In genomic region chr13:24737042-24737441, GRCh38 we compare ENCODE assay signal across 25 cellular contexts. TPM values are rescaled to one million over a fixed set of nuclear protein-coding genes. Genes with fewer than 3 reads are reported as not detected.
DNase-seq lines count a peak whose midpoint lies in the region; ATAC-seq, FAIRE-seq and TF ChIP-seq lines count a peak whose summit lies in the region.
"Had no signal": no experiment of that assay in that cellular context is flagged by ENCODE, and none has a peak within 500 bp of the region (broad histone marks: within the 10 kb centered on the region; RNA-seq: fewer than 3 reads in every experiment).

No MANE protein-coding gene starts in this region.

- in situ Hi-C loops in HepG2 (cut with HindIII; ENCODE audit: extremely low pct_ligation_motif_present, low pct_unique_long_range_greater_than_20kb), result no loop called here

- peaks cover 3% of the 10 kb centered on the region for H3K4me1 Mint-ChIP-seq in WTC11
- H3K4me1 Mint-ChIP-seq in CD8-positive, alpha-beta memory T cell, result no peaks in the 10 kb centered on the region
- H3K4me1 Mint-ChIP-seq: CD4-positive, CD25-positive, alpha-beta regulatory T cell had no signal

- H3K27ac Mint-ChIP-seq in WTC11, result no peak overlapping the region
- H3K27ac Mint-ChIP-seq in CD8-positive, alpha-beta memory T cell, result no peak overlapping the region
- H3K27ac Mint-ChIP-seq: CD4-positive, CD25-positive, alpha-beta regulatory T cell had no signal

- H3K9me3 ChIP-seq in HepG2 (ENCODE audit: low read length) (no peaks in the 10 kb centered on the region), right lobe of liver (no peaks in the 10 kb centered on the region), uterus (no peaks in the 10 kb centered on the region)
- no peaks in the 10 kb centered on the region for H3K9me3 ChIP-seq in CD8-positive, alpha-beta memory T cell (ENCODE audit: low read length)
- H3K9me3 ChIP-seq: MG63, SJCRH30 had no signal

- TF ChIP-seq RAD21 in HepG2 (CRISPR knock-in tag; IDR thresholded peaks at IDR 0.05), result no peak

- H3K4me3 Mint-ChIP-seq in WTC11, result no peak overlapping the region
- H3K4me3 Mint-ChIP-seq in CD8-positive, alpha-beta memory T cell, result no peak overlapping the region
- H3K4me3 Mint-ChIP-seq: CD4-positive, CD25-positive, alpha-beta regulatory T cell had no signal

- DNase-seq in HepG2 (ENCODE audit: low spot score), result no peak
- DNase-seq in right lobe of liver, result no peak
- DNase-seq in WTC11 (ENCODE audit: low spot score), result peak; percentile 30
- DNase-seq in iPS-NIHi7 (ENCODE audit: extremely low spot score), result peak; percentile 52
- DNase-seq in uterus, result no peak
- DNase-seq in NCI-H2107 treated with DMSO at 0.1 percent for 48 hours (lab: John Stamatoyannopoulos, UW; ENCODE audit: unreplicated experiment), result no peak
- no peak for DNase-seq in stimulated activated CD4-positive, alpha-beta T cell treated with anti-CD3 and anti-CD28 coated beads, Interleukin-12 subunit alpha, Interleukin-12 subunit beta, amount 100 ng/mL, for 4 hours
- DNase-seq in CD8-positive, alpha-beta memory T cell, result no peak
- DNase-seq: CD4-positive, CD25-positive, alpha-beta regulatory T cell; HCEC 1CT; Kasumi-1; MG63; NCI-H1048; NCI-H1417; NCI-H1694; NCI-H2029 treated with DMSO at 0.1 percent for 48 hours; NCI-H2227 treated with DMSO at 0.1 percent for 48 hours; PC-9; SJCRH30 had no signal

- H3K27ac ChIP-seq in HepG2 (ENCODE audit: extremely low read length, insufficient read depth, low read length) (no peak overlapping the region), right lobe of liver (no peak overlapping the region), uterus (no peak overlapping the region)
- H3K27ac ChIP-seq in CD8-positive, alpha-beta memory T cell (ENCODE audit: low read depth, low read length), result no peak overlapping the region
- H3K27ac ChIP-seq: BLaER1, PC-9, SJCRH30 had no signal

- no peaks in the 10 kb centered on the region for H3K36me3 Mint-ChIP-seq in WTC11
- no peaks in the 10 kb centered on the region for H3K36me3 Mint-ChIP-seq in CD8-positive, alpha-beta memory T cell
- H3K36me3 Mint-ChIP-seq: CD4-positive, CD25-positive, alpha-beta regulatory T cell had no signal

- H3K36me3 ChIP-seq in HepG2 (replicated peaks in 1 of 2; ENCODE audit: control insufficient read depth in 1 of 2, insufficient read depth in 2 of 2, low read length in 2 of 2) (no peaks in the 10 kb centered on the region), right lobe of liver (no peaks in the 10 kb centered on the region), uterus (no peaks in the 10 kb centered on the region)
- H3K36me3 ChIP-seq in CD8-positive, alpha-beta memory T cell (ENCODE audit: insufficient read depth, low read length), result no peaks in the 10 kb centered on the region
- H3K36me3 ChIP-seq: BLaER1, MG63, SJCRH30 had no signal

- POLR2A ChIA-PET in HepG2 (lab: Yijun Ruan, JAX) (no interaction called here), WTC11 (lab: Charles Lee) (no interaction called here)
- POLR2A ChIA-PET in CD8-positive, alpha-beta memory T cell (lab: Charles Lee), result no interaction called here

- no peak overlapping the region for H3K4me3 ChIP-seq in HepG2 (replicated peaks in 1 of 3; ENCODE audit: insufficient read depth in 1 of 3, low read depth in 2 of 3, low read length in 3 of 3)
- H3K4me3 ChIP-seq in right lobe of liver, result no peak overlapping the region
- no peak overlapping the region for H3K4me3 ChIP-seq in uterus
- H3K4me3 ChIP-seq in CD8-positive, alpha-beta memory T cell (ENCODE audit: low read length), result no peak overlapping the region
- H3K4me3 ChIP-seq: BLaER1, MG63, PC-9, SJCRH30 had no signal

- no peak overlapping the region for H3K9ac ChIP-seq in HepG2 (ENCODE audit: insufficient read depth, low read depth, low read length)
- H3K9ac ChIP-seq: BLaER1 had no signal

- intact Hi-C loops in HepG2 (cut with micrococcal nuclease; ENCODE audit: unreplicated experiment), result no loop called here
- intact Hi-C loops in right lobe of liver (cut with DNase I), result no loop called here
- intact Hi-C loops in uterus (cut with DNase I; ENCODE audit: low total_unique reads), result no loop called here

- peaks cover 8% of the 10 kb centered on the region for H3K9me3 Mint-ChIP-seq in WTC11
- H3K9me3 Mint-ChIP-seq in CD8-positive, alpha-beta memory T cell, result no peaks in the 10 kb centered on the region
- H3K9me3 Mint-ChIP-seq: CD4-positive, CD25-positive, alpha-beta regulatory T cell had no signal

- 18% methylated on average over 6 of the region's 6 CpGs for WGBS in HepG2 (ENCODE audit: low lambda C conversion rate)
- WGBS in right lobe of liver (ENCODE audit: insufficient coverage, low coverage, low lambda C conversion rate, missing lambda C conversion rate), result 79% methylated on average over 4 of the region's 6 CpGs

- no peaks in the 10 kb centered on the region for H3K27me3 Mint-ChIP-seq in WTC11 (ENCODE audit: low read depth)
- no peaks in the 10 kb centered on the region for H3K27me3 Mint-ChIP-seq in CD8-positive, alpha-beta memory T cell
- H3K27me3 Mint-ChIP-seq: CD4-positive, CD25-positive, alpha-beta regulatory T cell had no signal

- H3K4me2 ChIP-seq in HepG2 (ENCODE audit: low read depth, low read length), result no peak overlapping the region
- H3K4me2 ChIP-seq: BLaER1, PC-9 had no signal

- ATAC-seq in HepG2 (peak; percentile 34; the same call in 1 of the 3 replicates), right lobe of liver (no peak), WTC11 (peak; percentile 83)
- ATAC-seq: Right ventricle myocardium inferior had no signal

- no peak for TF ChIP-seq EP300 in HepG2 (IDR thresholded peaks at IDR 0.05; ENCODE audit: low read depth in 2 of 2, low read length in 2 of 2)
- no peak for TF ChIP-seq EP300 in HepG2 (CRISPR knock-in tag; IDR thresholded peaks at IDR 0.05; ENCODE audit: borderline replicate concordance)

- no peak overlapping the region for H2AFZ ChIP-seq in HepG2 (ENCODE audit: low read length)
- H2AFZ ChIP-seq: PC-9 had no signal

- no peaks in the 10 kb centered on the region for H4K20me1 ChIP-seq in HepG2 (ENCODE audit: insufficient read depth, low read length)
- H4K20me1 ChIP-seq: BLaER1 had no signal

- H3K4me1 ChIP-seq in HepG2 (ENCODE audit: insufficient read depth, low read length), result no peaks in the 10 kb centered on the region
- no peaks in the 10 kb centered on the region for H3K4me1 ChIP-seq in right lobe of liver
- H3K4me1 ChIP-seq in uterus, result no peaks in the 10 kb centered on the region
- H3K4me1 ChIP-seq in CD8-positive, alpha-beta memory T cell (ENCODE audit: insufficient read depth, low read length), result no peaks in the 10 kb centered on the region

- FAIRE-seq in HepG2 (lab: Jason Lieb, UNC), result no peak

- BruUV-seq in HepG2 (replicated peaks; lab: Mats Ljungman, UMichigan), result no TSS peak

- TF ChIP-seq CTCF in HepG2 (CRISPR knock-in tag; IDR thresholded peaks at IDR 0.05) (no peak), right lobe of liver (IDR thresholded peaks at IDR 0.05) (no peak), WTC11 (IDR thresholded peaks at IDR 0.05) (no peak), uterus (IDR thresholded peaks at IDR 0.05) (no peak)

- CTCF ChIA-PET in HepG2 (lab: Yijun Ruan, JAX; ENCODE audit: low intra/inter-chr PET ratio, low total read pairs), result no interaction called here
- CTCF ChIA-PET in WTC11 (lab: Charles Lee), result interaction anchor here (0.6 to 1.9 kb wide), 8 partner anchors 9 to 258 kb away, joined by 3 to 12 read pairs (median 4); no protein-coding TSS in a partner anchor
- CTCF ChIA-PET in CD8-positive, alpha-beta memory T cell (lab: Charles Lee), result interaction anchor here (0.9 kb wide), 1 partner anchor 9 kb away, joined by 3 read pairs; no protein-coding TSS in a partner anchor

- no peaks in the 10 kb centered on the region for H3K79me2 ChIP-seq in HepG2 (ENCODE audit: insufficient read depth, low read length)

- TF ChIP-seq POLR2A in HepG2 (IDR thresholded peaks at IDR 0.05; ENCODE audit: insufficient read depth in 1 of 2, low read depth in 2 of 2, low read length in 2 of 2) (no peak), right lobe of liver (IDR thresholded peaks at IDR 0.05) (no peak), uterus (IDR thresholded peaks at IDR 0.05) (no peak)

- H3K27me3 ChIP-seq in HepG2 (ENCODE audit: control insufficient read depth in 1 of 2, insufficient read depth in 2 of 2, low read length in 2 of 2) (peaks cover 0 to 2% of the 10 kb centered on the region in 2 experiments; a peak in 2 of 5 replicates), right lobe of liver (no peaks in the 10 kb centered on the region), uterus (no peaks in the 10 kb centered on the region)
- no peaks in the 10 kb centered on the region for H3K27me3 ChIP-seq in CD8-positive, alpha-beta memory T cell (ENCODE audit: insufficient read depth, low read length, poor library complexity, severe bottlenecking)
- H3K27me3 ChIP-seq: BLaER1, MG63, SJCRH30 had no signal

RNA-seq across cellular contexts. Expression of gene RNF17, which starts 26.9 kb away (rescaled TPM):
- total RNA-seq in HepG2 (2016; rRNA removed; fragmentation: Illumina TruSeq; extraction: Trizol) (not detected in 2 replicates), right lobe of liver (not detected), WTC11 (2021) (0.05 TPM in 1 of 3 replicates, not detected in the others), uterus (under 1 TPM in 2 of 4 donors, not detected in 2; 0.28 to 0.49 TPM)
- total RNA-seq in HepG2 (2016; cell fraction: cytosol; rRNA removed; fragmentation: Illumina TruSeq; extraction: Trizol; ENCODE audit: low read depth), result not detected in 2 replicates
- not detected in 2 replicates for total RNA-seq in HepG2 (2016; cell fraction: insoluble cytoplasmic fraction; rRNA removed; fragmentation: Illumina TruSeq; extraction: Trizol)
- not detected in 2 replicates for total RNA-seq in HepG2 (2016; cell fraction: membrane; rRNA removed; fragmentation: Illumina TruSeq; extraction: Trizol)
- total RNA-seq in HepG2 (2016; cell fraction: nucleus; rRNA removed; fragmentation: Illumina TruSeq; extraction: Trizol), result not detected in 2 replicates
- not detected in 2 replicates for polyA plus RNA-seq in HepG2 (2011; rRNA removed)
- polyA plus RNA-seq in HepG2 (2011; cell fraction: cytosol; rRNA removed), result not detected in 2 replicates
- not detected in 2 replicates for polyA plus RNA-seq in HepG2 (2011; cell fraction: nucleus; rRNA removed)
- polyA plus RNA-seq in HepG2 (2012), result not detected in 2 replicates
- polyA plus RNA-seq in HepG2 (2016; cell fraction: cytosol; fragmentation: Illumina TruSeq; extraction: Trizol; ENCODE audit: low read depth), result not detected in 2 replicates
- not detected in 2 replicates for polyA plus RNA-seq in HepG2 (2016; cell fraction: insoluble cytoplasmic fraction; fragmentation: Illumina TruSeq; extraction: Trizol; ENCODE audit: low read depth)
- polyA plus RNA-seq in HepG2 (2016; cell fraction: membrane; fragmentation: Illumina TruSeq; extraction: Trizol; ENCODE audit: low read depth), result not detected in 2 replicates
- not detected in 2 replicates for polyA plus RNA-seq in HepG2 (2016; cell fraction: nucleus; fragmentation: Illumina TruSeq; extraction: Trizol; ENCODE audit: insufficient read depth, low read depth)
- not detected in 2 replicates for polyA minus RNA-seq in HepG2 (2011; rRNA and poly(A)+ RNA removed; ENCODE audit: low replicate concordance)
- not detected in 2 replicates for polyA minus RNA-seq in HepG2 (2011; cell fraction: cytosol; rRNA and poly(A)+ RNA removed)
- polyA minus RNA-seq in HepG2 (2011; cell fraction: nucleus; rRNA and poly(A)+ RNA removed), result not detected in 2 replicates
- not detected for total RNA-seq in CD8-positive, alpha-beta memory T cell
- not detected for polyA plus RNA-seq in CD8-positive, alpha-beta memory T cell
- total RNA-seq: CD4-positive, CD25-positive, alpha-beta regulatory T cell; HT-29; NCI-H460; PC-9; Right ventricle myocardium inferior; RPMI7951; SJCRH30 had no signal

RNA-seq across cellular contexts. Expression of gene ATP12A, which starts 56.8 kb away (rescaled TPM):
- total RNA-seq in HepG2 (2016; rRNA removed; fragmentation: Illumina TruSeq; extraction: Trizol) (not detected in 2 replicates), right lobe of liver (not detected), WTC11 (2021) (1.4 to 2.7 TPM (median 2.2 TPM) in 3 replicates), uterus (not detected)
- total RNA-seq in HepG2 (2016; cell fraction: cytosol; rRNA removed; fragmentation: Illumina TruSeq; extraction: Trizol; ENCODE audit: low read depth), result not detected in 2 replicates
- total RNA-seq in HepG2 (2016; cell fraction: insoluble cytoplasmic fraction; rRNA removed; fragmentation: Illumina TruSeq; extraction: Trizol), result not detected in 2 replicates
- total RNA-seq in HepG2 (2016; cell fraction: membrane; rRNA removed; fragmentation: Illumina TruSeq; extraction: Trizol), result not detected in 2 replicates
- total RNA-seq in HepG2 (2016; cell fraction: nucleus; rRNA removed; fragmentation: Illumina TruSeq; extraction: Trizol), result not detected in 2 replicates
- polyA plus RNA-seq in HepG2 (2011; rRNA removed), result not detected in 2 replicates
- polyA plus RNA-seq in HepG2 (2011; cell fraction: cytosol; rRNA removed), result not detected in 2 replicates
- polyA plus RNA-seq in HepG2 (2011; cell fraction: nucleus; rRNA removed), result not detected in 2 replicates
- polyA plus RNA-seq in HepG2 (2012), result not detected in 2 replicates
- polyA plus RNA-seq in HepG2 (2016; cell fraction: cytosol; fragmentation: Illumina TruSeq; extraction: Trizol; ENCODE audit: low read depth), result not detected in 2 replicates
- polyA plus RNA-seq in HepG2 (2016; cell fraction: insoluble cytoplasmic fraction; fragmentation: Illumina TruSeq; extraction: Trizol; ENCODE audit: low read depth), result not detected in 2 replicates
- not detected in 2 replicates for polyA plus RNA-seq in HepG2 (2016; cell fraction: membrane; fragmentation: Illumina TruSeq; extraction: Trizol; ENCODE audit: low read depth)
- polyA plus RNA-seq in HepG2 (2016; cell fraction: nucleus; fragmentation: Illumina TruSeq; extraction: Trizol; ENCODE audit: insufficient read depth, low read depth), result not detected in 2 replicates
- polyA minus RNA-seq in HepG2 (2011; rRNA and poly(A)+ RNA removed; ENCODE audit: low replicate concordance), result not detected in 2 replicates
- polyA minus RNA-seq in HepG2 (2011; cell fraction: cytosol; rRNA and poly(A)+ RNA removed), result not detected in 2 replicates
- not detected in 2 replicates for polyA minus RNA-seq in HepG2 (2011; cell fraction: nucleus; rRNA and poly(A)+ RNA removed)
- total RNA-seq in CD8-positive, alpha-beta memory T cell, result 1 to 10 TPM; 4.9 to 6.1 TPM
- polyA plus RNA-seq in CD8-positive, alpha-beta memory T cell, result not detected
- total RNA-seq: HT-29, Right ventricle myocardium inferior, RPMI7951 had no signal
- polyA plus RNA-seq: AG04450 had no signal

Comparison
In these comparisons a context has a peak if more than half of its experiments do, and no peak if none do; other contexts are left out.
1. ATAC-seq: peak in HepG2 (single experiment) and WTC11 (single experiment); none in right lobe of liver (0 of 4).
2. DNase-seq: peak in WTC11 (single experiment) and iPS-NIHi7 (single experiment); none in HepG2 (single experiment), right lobe of liver (0 of 3), uterus (0 of 2), NCI-H2107 treated with DMSO at 0.1 percent for 48 hours (single experiment), stimulated activated CD4-positive, alpha-beta T cell treated with anti-CD3 and anti-CD28 coated beads, Interleukin-12 subunit alpha, Interleukin-12 subunit beta, amount 100 ng/mL, for 4 hours (single experiment) and CD8-positive, alpha-beta memory T cell (0 of 5).